Comparison of ENCODE assay signal across 2 cellular contexts in the genomic region with DNA sequence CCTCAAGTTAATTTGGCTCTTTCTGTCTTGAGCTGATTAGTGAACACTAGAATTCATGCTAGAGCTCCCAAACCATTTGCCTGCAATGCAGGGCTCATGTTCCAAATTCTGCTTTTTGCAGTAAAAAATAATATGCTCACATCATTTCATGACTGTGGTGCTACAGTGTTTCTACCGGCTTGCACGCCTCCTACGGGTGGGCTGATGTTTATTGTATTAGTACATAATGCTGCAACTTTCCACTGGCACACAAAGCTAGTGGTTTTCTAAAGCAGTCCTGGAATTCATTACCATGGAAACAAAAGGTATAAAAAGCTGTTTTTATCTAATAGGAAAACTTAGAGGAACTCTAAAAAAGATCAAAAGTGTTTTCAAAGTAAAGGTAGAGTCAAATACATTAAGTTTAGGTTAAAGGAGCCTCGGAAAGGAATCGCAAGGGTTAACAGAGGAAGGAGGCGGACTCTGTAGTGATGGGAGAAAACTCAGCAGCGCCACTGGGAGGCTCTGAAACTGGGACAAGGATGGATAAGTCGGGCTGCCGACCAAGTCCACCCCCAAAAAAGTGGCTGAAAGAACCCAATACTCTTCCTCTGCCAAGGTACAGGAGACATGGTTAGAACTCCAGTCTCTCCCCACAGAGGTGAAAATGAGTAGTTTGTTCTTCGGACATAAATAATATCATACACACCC.
TF ChIP-seq lines count a peak whose summit lies in the region.

No MANE protein-coding gene starts in this region.

TF ChIP-seq in HepG2, 621 proteins besides CTCF, POLR2A, EP300 and RAD21:
- TF ChIP-seq KLF6 (CRISPR knock-in tag; IDR thresholded peaks at IDR 0.05) (no peak), ZNF652 (CRISPR knock-in tag; IDR thresholded peaks at IDR 0.05; ENCODE audit: borderline replicate concordance, low read depth) (peak; percentile 39; the same call in 1 of the 2 replicates)
TF ChIP-seq in HepG2: peak in this region for 1.

TF ChIP-seq in K562, 482 proteins besides CTCF, POLR2A, EP300 and RAD21:
- no peak for TF ChIP-seq FOXM1 (IDR thresholded peaks at IDR 0.05; ENCODE audit: low read depth)
- TF ChIP-seq FOXM1 (CRISPR knock-in tag; IDR thresholded peaks at IDR 0.05; ENCODE audit: low read depth) = no peak
- TF ChIP-seq, protein P1, sequence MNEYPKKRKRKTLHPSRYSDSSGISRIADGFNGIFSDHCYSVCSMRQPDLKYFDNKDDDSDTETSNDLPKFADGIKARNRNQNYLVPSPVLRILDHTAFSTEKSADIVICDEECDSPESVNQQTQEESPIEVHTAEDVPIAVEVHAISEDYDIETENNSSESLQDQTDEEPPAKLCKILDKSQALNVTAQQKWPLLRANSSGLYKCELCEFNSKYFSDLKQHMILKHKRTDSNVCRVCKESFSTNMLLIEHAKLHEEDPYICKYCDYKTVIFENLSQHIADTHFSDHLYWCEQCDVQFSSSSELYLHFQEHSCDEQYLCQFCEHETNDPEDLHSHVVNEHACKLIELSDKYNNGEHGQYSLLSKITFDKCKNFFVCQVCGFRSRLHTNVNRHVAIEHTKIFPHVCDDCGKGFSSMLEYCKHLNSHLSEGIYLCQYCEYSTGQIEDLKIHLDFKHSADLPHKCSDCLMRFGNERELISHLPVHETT (CRISPR knock-in tag; conservative IDR thresholded peaks at IDR 0.05 in 1 of 2, IDR thresholded peaks at IDR 0.05 in 1 of 2) = no peak
- no peak for TF ChIP-seq CBX2 (IDR thresholded peaks at IDR 0.05; ENCODE audit: insufficient read depth, low read length, poor library complexity, severe bottlenecking)
- no peak for TF ChIP-seq ELF2 (CRISPR knock-in tag; IDR thresholded peaks at IDR 0.05)
- no peak for TF ChIP-seq ZNF551 (CRISPR knock-in tag; IDR thresholded peaks at IDR 0.05)
- no peak for TF ChIP-seq WHSC1 (IDR thresholded peaks at IDR 0.05; ENCODE audit: low read length)
